ENCODE assay signal across 9 cellular contexts in genomic region chr17:81518113-81518784, GRCh38. TPM values are rescaled to one million over a fixed set of nuclear protein-coding genes. Genes with fewer than 3 reads are reported as not detected.
DNase-seq lines count a peak whose midpoint lies in the region; ATAC-seq and TF ChIP-seq lines count a peak whose summit lies in the region.
"Had no signal": no experiment of that assay in that cellular context is flagged by ENCODE, and none has a peak within 500 bp of the region (broad histone marks: within the 10 kb centered on the region; RNA-seq: fewer than 3 reads in every experiment).

No MANE protein-coding gene starts in this region.

- peak overlapping the region; percentile 93 for H3K4me3 Mint-ChIP-seq in activated B cell treated with CpG ODN at 0.5 μM for 24 hours

- peaks cover 9% of the 10 kb centered on the region for H3K36me3 Mint-ChIP-seq in activated B cell treated with CpG ODN at 0.5 μM for 24 hours (ENCODE audit: low read depth)

- H3K9ac ChIP-seq in iPS-20b (ENCODE audit: low read depth, low read length) (peak overlapping the region; percentile 53; the same call in 1 of the 2 replicates), stomach smooth muscle (ENCODE audit: low read length in 2 of 2) (peak overlapping the region; percentile 53 to 58)

- H3K27ac ChIP-seq in iPS-20b (ENCODE audit: low read length) = no peak overlapping the region
- H3K27ac ChIP-seq in stomach smooth muscle (ENCODE audit: low read length) = peak overlapping the region; percentile 95

- CTCF ChIA-PET in activated B cell treated with CpG ODN at 0.5 μM for 24 hours (lab: Charles Lee) = interaction anchor here (0.6 to 2.6 kb wide), 11 partner anchors 15 to 223 kb away, joined by 3 to 23 read pairs (median 5); partner anchors contain the start of genes FAAP100 and SLC38A10

- peaks cover 10% of the 10 kb centered on the region for H3K4me1 ChIP-seq in iPS-20b (ENCODE audit: insufficient read depth, low read length)
- peaks cover 59% of the 10 kb centered on the region for H3K4me1 ChIP-seq in stomach smooth muscle (ENCODE audit: control insufficient read depth, insufficient read depth, low read length)

- H3K27me3 ChIP-seq in iPS-20b (ENCODE audit: insufficient read depth, low read length) = peaks cover 70% of the 10 kb centered on the region
- peaks cover under 1 to 7% of the 10 kb centered on the region in 2 donors for H3K27me3 ChIP-seq in stomach smooth muscle (ENCODE audit: control insufficient read depth in 1 of 2, insufficient read depth in 2 of 2, low read length in 2 of 2)

- H3K27ac Mint-ChIP-seq in activated B cell treated with CpG ODN at 0.5 μM for 24 hours = peak overlapping the region; percentile 95

- H3K4me3 ChIP-seq in iPS-20b (ENCODE audit: low read length) (peak overlapping the region; percentile 62; the same call in 1 of the 2 replicates), stomach smooth muscle (ENCODE audit: low read length in 2 of 2) (peak overlapping the region; percentile 55 to 76)

- ATAC-seq in activated B cell treated with CpG ODN at 0.5 μM for 24 hours (ENCODE audit: low read depth) = no peak

- H3K9me3 Mint-ChIP-seq in activated B cell treated with CpG ODN at 0.5 μM for 24 hours = no peaks in the 10 kb centered on the region

- no peaks in the 10 kb centered on the region for H3K27me3 Mint-ChIP-seq in activated B cell treated with CpG ODN at 0.5 μM for 24 hours

- DNase-seq in NCI-H2107 treated with DMSO at 0.1 percent for 48 hours (lab: John Stamatoyannopoulos, UW; ENCODE audit: unreplicated experiment) = peak; percentile 67
- DNase-seq in NCI-H2107 (lab: John Stamatoyannopoulos, UW) = no peak
- DNase-seq in activated B cell treated with CpG ODN at 0.5 μM for 24 hours = no peak
- no peak for DNase-seq in NCI-H1092 (lab: John Stamatoyannopoulos, UW)
- no peak for DNase-seq in activated effector memory CD4-positive, alpha-beta T cell treated with Interleukin-2 at 50 U/mL for 16 hours
- no peak for DNase-seq in NCI-H345 (lab: John Stamatoyannopoulos, UW)
- DNase-seq: DND-41 had no signal

- H3K9me3 ChIP-seq in iPS-20b (ENCODE audit: insufficient read depth, low read depth, low read length) (no peaks in the 10 kb centered on the region), stomach smooth muscle (ENCODE audit: control insufficient read depth in 2 of 2, low read length in 2 of 2) (no peaks in the 10 kb centered on the region)

- H3K36me3 ChIP-seq in iPS-20b (ENCODE audit: insufficient read depth, low read depth, low read length) (no peaks in the 10 kb centered on the region), stomach smooth muscle (ENCODE audit: control insufficient read depth in 2 of 2, insufficient read depth in 2 of 2, low read length in 2 of 2) (no peaks in the 10 kb centered on the region)

- intact Hi-C loops in activated B cell treated with CpG ODN at 0.5 μM for 24 hours (cut with micrococcal nuclease) = loop anchor here (1.0 to 10.0 kb wide), 4 partner anchors 19 to 1713 kb away; partner anchors contain the start of genes FASN and P4HB

- POLR2A ChIA-PET in activated B cell treated with CpG ODN at 0.5 μM for 24 hours (lab: Charles Lee) = interaction anchor here (0.6 to 14.0 kb wide), 41 partner anchors 9 to 931 kb away, joined by 3 to 188 read pairs (median 4); partner anchors contain the start of genes ALYREF, ANAPC11, ARL16 and BAHCC1

- no peak for TF ChIP-seq CTCF in activated B cell treated with CpG ODN at 0.5 μM for 24 hours (IDR thresholded peaks at IDR 0.05)

- peaks cover 44% of the 10 kb centered on the region for H3K4me1 Mint-ChIP-seq in activated B cell treated with CpG ODN at 0.5 μM for 24 hours

RNA-seq across cellular contexts. Expression of gene ACTG1, which starts 5.7 kb away (rescaled TPM):
- 2,863 and 2,949 TPM in 2 replicates for total RNA-seq in activated B cell treated with CpG ODN at 0.5 μM for 24 hours

RNA-seq across cellular contexts. Expression of gene FSCN2, which starts 9.9 kb away (rescaled TPM):
- total RNA-seq in activated B cell treated with CpG ODN at 0.5 μM for 24 hours = 3.2 and 5.5 TPM in 2 replicates

RNA-seq across cellular contexts. Expression of gene FAAP100, which starts 33.9 kb away (rescaled TPM):
- 42.6 and 48.2 TPM in 2 replicates for total RNA-seq in activated B cell treated with CpG ODN at 0.5 μM for 24 hours
